Comparison of ENCODE assay signal across 1 cellular context in the genomic region with DNA sequence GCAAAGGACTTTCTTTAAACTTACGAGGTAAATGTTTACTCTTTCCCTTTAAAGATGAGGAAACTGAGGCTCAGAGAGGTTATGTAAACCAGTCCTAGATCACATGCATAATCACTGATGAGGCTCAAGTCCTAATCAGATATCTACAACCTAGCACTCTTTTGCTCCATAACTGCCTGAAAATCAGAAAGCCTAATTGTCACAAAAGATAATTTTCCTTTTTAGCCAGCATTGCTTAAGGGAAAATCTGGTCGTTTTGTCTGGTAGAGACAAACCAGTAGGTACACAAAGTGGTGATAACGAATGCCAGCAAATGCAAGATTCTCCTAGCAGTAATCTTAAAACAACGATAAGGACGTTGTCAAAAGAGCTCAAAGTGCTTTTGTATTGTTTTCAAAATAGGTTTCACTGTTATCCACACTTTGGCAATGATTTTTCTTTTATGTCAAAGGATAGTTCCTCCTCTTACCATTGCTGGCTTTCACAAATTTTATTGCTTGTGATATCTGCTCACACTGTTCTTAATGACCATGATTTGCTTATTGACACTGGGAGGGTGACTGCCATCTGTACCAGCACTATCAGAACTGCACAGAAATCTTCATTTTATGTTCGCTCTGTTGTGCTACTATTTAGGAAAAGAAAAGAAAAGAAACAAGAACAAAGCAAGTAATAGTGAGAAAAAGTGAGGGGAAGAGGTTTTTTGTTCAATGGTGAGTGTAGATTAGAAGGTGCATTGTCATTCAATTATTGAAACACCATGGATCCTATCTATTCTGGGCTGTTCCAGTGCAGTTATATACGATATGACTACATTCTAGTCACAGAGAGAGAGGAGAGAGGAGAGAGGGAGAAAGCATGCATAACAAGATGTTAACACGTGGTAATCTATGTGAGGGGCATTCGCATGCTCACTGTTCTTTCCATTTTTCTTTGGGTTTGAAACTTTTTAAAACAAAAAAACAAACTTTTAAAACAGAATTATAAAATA.
TF ChIP-seq lines count a peak whose summit lies in the region.

No MANE protein-coding gene starts in this region.

TF ChIP-seq in H1, 55 proteins besides CTCF, POLR2A, EP300 and RAD21:
- TF ChIP-seq PHF8 (conservative IDR thresholded peaks at IDR 0.05; ENCODE audit: low read depth, low read length) (no peak), KDM4A (IDR thresholded peaks at IDR 0.05; ENCODE audit: low read depth, low read length, severe bottlenecking) (no peak), CBX8 (IDR thresholded peaks at IDR 0.05; ENCODE audit: borderline replicate concordance, low read depth, low read length) (no peak), FOSL1 (IDR thresholded peaks at IDR 0.05; ENCODE audit: insufficient read depth, low read depth, low read length) (no peak), CHD1 (IDR thresholded peaks at IDR 0.05; ENCODE audit: low read depth, low read length) (no peak), MAFK (IDR thresholded peaks at IDR 0.05; ENCODE audit: low read depth, low read length) (no peak), JUND (IDR thresholded peaks at IDR 0.05; ENCODE audit: low read length) (no peak), SIRT6 (IDR thresholded peaks at IDR 0.05; ENCODE audit: low read length) (no peak), JUN (IDR thresholded peaks at IDR 0.05; ENCODE audit: low read depth, low read length) (no peak)
